Comparison of ENCODE assay signal across 1 cellular context in the genomic region with DNA sequence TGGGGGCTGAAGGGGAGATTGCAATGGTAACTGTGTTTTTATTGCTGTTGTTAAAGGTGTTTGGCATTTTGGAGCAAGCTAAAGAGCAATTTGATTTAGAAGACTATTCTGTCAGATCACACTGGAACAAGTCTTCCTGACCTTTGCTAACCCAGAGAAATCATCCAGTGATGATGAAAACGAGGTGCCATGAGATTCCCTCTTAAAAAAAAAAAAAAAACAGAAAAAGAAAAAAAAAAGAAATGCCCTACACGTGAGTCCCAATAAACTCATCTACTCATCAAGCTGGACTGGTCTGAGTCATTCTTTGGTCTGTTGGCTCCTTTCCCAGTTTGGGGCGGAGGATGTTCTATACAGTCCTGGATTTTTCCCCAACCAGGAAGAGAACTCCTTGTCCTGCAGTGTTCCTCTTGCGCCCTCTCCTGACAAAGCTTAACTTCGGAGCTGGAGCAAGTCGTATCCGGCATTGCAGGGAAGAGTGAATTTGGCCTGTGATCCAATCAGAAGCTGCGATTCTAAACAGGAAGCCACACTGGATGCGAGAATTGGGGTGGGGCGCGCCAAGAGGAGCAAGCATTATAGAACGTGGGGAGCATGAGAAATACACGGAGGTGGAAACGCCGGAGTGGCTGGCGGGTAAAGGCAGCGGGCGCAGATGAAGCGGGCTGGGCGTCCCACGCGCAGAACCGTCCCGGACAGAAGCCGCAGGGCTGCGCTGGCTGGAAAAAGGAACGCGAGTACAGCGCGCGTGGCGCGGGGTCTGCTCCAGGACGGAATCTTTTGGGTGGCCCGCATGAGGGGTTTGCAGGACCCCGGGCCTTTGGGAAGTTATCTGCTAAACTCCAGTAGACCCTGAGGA.
TF ChIP-seq lines count a peak whose summit lies in the region.

No MANE protein-coding gene starts in this region.

TF ChIP-seq in A549, 52 proteins besides CTCF, POLR2A, EP300 and RAD21 (continued from another document):
- TF ChIP-seq, protein P1, sequence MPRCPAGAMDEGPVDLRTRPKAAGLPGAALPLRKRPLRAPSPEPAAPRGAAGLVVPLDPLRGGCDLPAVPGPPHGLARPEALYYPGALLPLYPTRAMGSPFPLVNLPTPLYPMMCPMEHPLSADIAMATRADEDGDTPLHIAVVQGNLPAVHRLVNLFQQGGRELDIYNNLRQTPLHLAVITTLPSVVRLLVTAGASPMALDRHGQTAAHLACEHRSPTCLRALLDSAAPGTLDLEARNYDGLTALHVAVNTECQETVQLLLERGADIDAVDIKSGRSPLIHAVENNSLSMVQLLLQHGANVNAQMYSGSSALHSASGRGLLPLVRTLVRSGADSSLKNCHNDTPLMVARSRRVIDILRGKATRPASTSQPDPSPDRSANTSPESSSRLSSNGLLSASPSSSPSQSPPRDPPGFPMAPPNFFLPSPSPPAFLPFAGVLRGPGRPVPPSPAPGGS (IDR thresholded peaks at IDR 0.05), result peak; percentile 35; the same call in 1 of the 3 replicates
- TF ChIP-seq PHF8 (IDR thresholded peaks at IDR 0.05; ENCODE audit: borderline replicate concordance, low read depth), result peak; percentile 36; the same call in 1 of the 2 replicates
- peak; percentile 74 for TF ChIP-seq JUNB (IDR thresholded peaks at IDR 0.05)
- peak; percentile 88 for TF ChIP-seq FOSL2 (IDR thresholded peaks at IDR 0.05)
- TF ChIP-seq FOSL2 (CRISPR knock-in tag; IDR thresholded peaks at IDR 0.05), result peak; percentile 92
- TF ChIP-seq ZNF302 (CRISPR knock-in tag; IDR thresholded peaks at IDR 0.05), result no peak
- no peak for TF ChIP-seq ZFP36 (IDR thresholded peaks at IDR 0.05; ENCODE audit: borderline replicate concordance, partially characterized antibody)
- peak; percentile 95 for TF ChIP-seq BHLHE40 (IDR thresholded peaks at IDR 0.05; ENCODE audit: low read depth, low read length)
- 0 out of 4 replicates have a peak, but pooled peaks of 1 of the 2 experiments have one; percentile 2 for TF ChIP-seq CEBPB (IDR thresholded peaks at IDR 0.05)
- TF ChIP-seq TP53 (CRISPR knock-in tag; IDR thresholded peaks at IDR 0.05), result no peak
